ENCODE assay signal across 23 cellular contexts in the genomic region with DNA sequence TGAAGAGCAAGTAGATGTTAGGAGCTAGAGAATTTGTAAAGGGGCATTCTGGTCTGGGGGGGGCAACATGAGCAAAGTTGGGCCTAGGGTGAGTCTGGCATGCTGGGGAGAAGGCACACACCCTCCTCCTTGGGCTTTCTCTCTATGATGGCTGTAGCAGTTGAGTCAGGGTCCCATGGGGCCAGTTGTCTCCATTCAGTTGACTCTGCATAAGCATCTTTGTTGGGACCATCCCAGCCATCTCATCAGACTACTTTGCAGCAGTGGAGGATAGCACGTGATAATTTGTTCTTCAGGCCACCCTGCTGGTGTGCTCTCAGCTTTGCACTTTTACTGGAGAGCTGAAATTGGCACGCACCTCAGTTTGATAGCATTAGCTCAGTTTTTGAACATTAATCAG. TPM values are rescaled to one million over a fixed set of nuclear protein-coding genes. Genes with fewer than 3 reads are reported as not detected.
DNase-seq lines count a peak whose midpoint lies in the region; ATAC-seq, FAIRE-seq and TF ChIP-seq lines count a peak whose summit lies in the region.
"Had no signal": no experiment of that assay in that cellular context is flagged by ENCODE, and none has a peak within 500 bp of the region (broad histone marks: within the 10 kb centered on the region; RNA-seq: fewer than 3 reads in every experiment).

No MANE protein-coding gene starts in this region.

- no peak overlapping the region for H3K27ac ChIP-seq in left lung

- no peaks in the 10 kb centered on the region for H3K36me3 ChIP-seq in bronchial epithelial cell (ENCODE audit: control insufficient read depth, insufficient read depth, low read length)
- H3K36me3 ChIP-seq in left lung, result no peaks in the 10 kb centered on the region
- H3K36me3 ChIP-seq: HAP-1 had no signal

- intact Hi-C loops in left lung (cut with DNase I), result no loop called here

- H3K4me1 ChIP-seq in left lung, result no peaks in the 10 kb centered on the region
- H3K4me1 ChIP-seq: HAP-1 had no signal

- TF ChIP-seq CTCF in bronchial epithelial cell (IDR thresholded peaks at IDR 0.05; ENCODE audit: insufficient read depth, low read length, severe bottlenecking) (no peak), fibroblast of mammary gland (conservative IDR thresholded peaks at IDR 0.05; ENCODE audit: control insufficient read depth, insufficient read depth, low read depth, low read length) (no peak), omental fat pad (IDR thresholded peaks at IDR 0.05) (no peak), left lung (IDR thresholded peaks at IDR 0.05) (no peak)

- H3K27me3 ChIP-seq in bronchial epithelial cell (ENCODE audit: control insufficient read depth, insufficient read depth, low read length) (no peaks in the 10 kb centered on the region), left lung (no peaks in the 10 kb centered on the region)

- peak; percentile 25 for ATAC-seq in omental fat pad (ENCODE audit: low FRiP score)
- ATAC-seq in GM19467 (IDR thresholded peaks at IDR 0.05; ENCODE audit: unreplicated experiment), result no peak
- ATAC-seq in left lung, result no peak

- peak; percentile 43 for FAIRE-seq in bronchial epithelial cell (lab: Jason Lieb, UNC)
- FAIRE-seq: GM12891, H54 had no signal

- no peak for DNase-seq in bronchial epithelial cell (ENCODE audit: low read depth)
- DNase-seq in fibroblast of mammary gland (ENCODE audit: low read depth), result peak; percentile 21
- DNase-seq in omental fat pad (ENCODE audit: low spot score), result no peak
- DNase-seq in left lung, result no peak
- no peak for DNase-seq in SK-N-DZ (ENCODE audit: low spot score)
- no peak for DNase-seq in stimulated activated CD4-positive, alpha-beta T cell treated with anti-CD3 and anti-CD28 coated beads, Interleukin-12 subunit alpha, Interleukin-12 subunit beta, amount 100 ng/mL, for 4 hours
- DNase-seq: C1 segment of cervical spinal cord; Calu3; CD4-positive, alpha-beta memory T cell; COR-L47; DMS53; DMS79 treated with DMSO at 0.1 percent for 48 hours; GOT3; HFFc6 had no signal

- H3K4me3 ChIP-seq in bronchial epithelial cell (ENCODE audit: low read depth, low read length), result no peak overlapping the region
- H3K4me3 ChIP-seq in fibroblast of mammary gland (ENCODE audit: control insufficient read depth, low read depth, low read length), result no peak overlapping the region
- H3K4me3 ChIP-seq in left lung, result no peak overlapping the region
- H3K4me3 ChIP-seq: HAP-1 had no signal

- peaks cover 0 to 11% of the 10 kb centered on the region in 2 donors for H3K9me3 ChIP-seq in left lung
- H3K9me3 ChIP-seq: HAP-1 had no signal

RNA-seq across cellular contexts. Expression of gene LRMDA, which starts 55.2 kb away (rescaled TPM):
- 1.6 and 3.1 TPM in 2 replicates for total RNA-seq in bronchial epithelial cell
- total RNA-seq in omental fat pad, result 10 to 100 TPM; 12.0 to 15.9 (median 13.9) TPM
- total RNA-seq in left lung, result 10 to 100 TPM; 16.3 to 21.0 TPM
- polyA plus RNA-seq in SK-N-DZ (2014; cell fraction: cytosol; rRNA removed), result 0.14 TPM in 1 of 2 replicates, not detected in the other
- not detected in 2 replicates for polyA plus RNA-seq in SK-N-DZ (2014; cell fraction: nucleus; rRNA removed)
- total RNA-seq: A172; A673; CD4-positive, alpha-beta memory T cell; Daoy; G401 had no signal
- polyA plus RNA-seq: BJ; CD4-positive, alpha-beta memory T cell had no signal
